ENCODE assay signal across 8 cellular contexts in genomic region chr18:3014501-3015202, GRCh38. TPM values are rescaled to one million over a fixed set of nuclear protein-coding genes. Genes with fewer than 3 reads are reported as not detected.
A peak's percentile ranks its signal among the peaks of the same experiment; 100 is the strongest.
DNase-seq lines count a peak whose midpoint lies in the region; ATAC-seq and TF ChIP-seq lines count a peak whose summit lies in the region.

No MANE protein-coding gene starts in this region.

- no peaks in the 10 kb centered on the region for H3K9me3 Mint-ChIP-seq in activated CD4-positive, alpha-beta T cell treated with anti-CD3 and anti-CD28 coated beads, Interleukin-2, amount 10 ng/mL, durations not matched to agents 7 days and 5 days
- H3K9me3 Mint-ChIP-seq in activated B cell treated with CpG ODN at 0.5 μM for 24 hours: no peaks in the 10 kb centered on the region

- H3K36me3 Mint-ChIP-seq in activated CD4-positive, alpha-beta T cell treated with anti-CD3 and anti-CD28 coated beads, Interleukin-2, amount 10 ng/mL, durations not matched to agents 7 days and 5 days (ENCODE audit: low read depth): peaks cover 26% of the 10 kb centered on the region
- peaks cover 12% of the 10 kb centered on the region for H3K36me3 Mint-ChIP-seq in activated B cell treated with CpG ODN at 0.5 μM for 24 hours (ENCODE audit: low read depth)

- peaks cover 11 to 57% (median 53%) of the 10 kb centered on the region in 5 donors for H3K4me1 ChIP-seq in subcutaneous abdominal adipose tissue (ENCODE audit: control insufficient read depth in 5 of 5, insufficient read depth in 5 of 5, low read length in 5 of 5)

- H3K27ac ChIP-seq in layer of hippocampus (ENCODE audit: low read depth, low read length): peak overlapping the region; percentile 63
- H3K27ac ChIP-seq in subcutaneous abdominal adipose tissue (ENCODE audit: low read depth, low read length): peak overlapping the region; percentile 88

- H3K36me3 ChIP-seq in subcutaneous abdominal adipose tissue (ENCODE audit: control insufficient read depth in 5 of 5, insufficient read depth in 5 of 5, low read length in 5 of 5): no peaks in the 10 kb centered on the region

- no peak overlapping the region for H3K27ac Mint-ChIP-seq in activated CD4-positive, alpha-beta T cell treated with anti-CD3 and anti-CD28 coated beads, Interleukin-2, amount 10 ng/mL, durations not matched to agents 7 days and 5 days
- peak overlapping the region; percentile 80 for H3K27ac Mint-ChIP-seq in activated B cell treated with CpG ODN at 0.5 μM for 24 hours

- H3K4me3 Mint-ChIP-seq in activated CD4-positive, alpha-beta T cell treated with anti-CD3 and anti-CD28 coated beads, Interleukin-2, amount 10 ng/mL, durations not matched to agents 7 days and 5 days: peak overlapping the region; percentile 4
- H3K4me3 Mint-ChIP-seq in activated B cell treated with CpG ODN at 0.5 μM for 24 hours: peak overlapping the region; percentile 53

- POLR2A ChIA-PET in activated CD4-positive, alpha-beta T cell treated with anti-CD3 and anti-CD28 coated beads, Interleukin-2, amount 10 ng/mL, durations not matched to agents 7 days and 5 days (lab: Charles Lee): interaction anchor here (0.6 kb wide), 1 partner anchor 147 kb away, joined by 3 read pairs; no protein-coding TSS in a partner anchor
- POLR2A ChIA-PET in activated B cell treated with CpG ODN at 0.5 μM for 24 hours (lab: Charles Lee): interaction anchor here (0.6 kb wide), 2 partner anchors 169 to 532 kb away, joined by 4 read pairs; no protein-coding TSS in a partner anchor

- no peaks in the 10 kb centered on the region for H3K27me3 ChIP-seq in layer of hippocampus (ENCODE audit: control insufficient read depth, insufficient read depth, low read length)
- H3K27me3 ChIP-seq in subcutaneous abdominal adipose tissue (ENCODE audit: control insufficient read depth in 5 of 5, insufficient read depth in 4 of 5, low read length in 5 of 5): no peaks in the 10 kb centered on the region

- peaks cover 62% of the 10 kb centered on the region for H3K4me1 Mint-ChIP-seq in activated CD4-positive, alpha-beta T cell treated with anti-CD3 and anti-CD28 coated beads, Interleukin-2, amount 10 ng/mL, durations not matched to agents 7 days and 5 days
- H3K4me1 Mint-ChIP-seq in activated B cell treated with CpG ODN at 0.5 μM for 24 hours: peaks cover 58% of the 10 kb centered on the region

- no peak for DNase-seq in activated CD4-positive, alpha-beta T cell treated with anti-CD3 and anti-CD28 coated beads, Interleukin-2, amount 10 ng/mL, durations not matched to agents 7 days and 5 days
- no peak for DNase-seq in activated CD4-positive, alpha-beta T cell treated with anti-CD3 and anti-CD28 coated beads for 48 hours
- no peak for DNase-seq in activated B cell treated with CpG ODN at 0.5 μM for 24 hours
- no peak for DNase-seq in GOT3 (lab: John Stamatoyannopoulos, UW)
- DNase-seq in ureter (ENCODE audit: low spot score): no peak

- H3K9ac ChIP-seq in subcutaneous abdominal adipose tissue (ENCODE audit: low read length in 5 of 5): peak overlapping the region in 1 of 5 donors; percentile 40

- intact Hi-C loops in activated B cell treated with CpG ODN at 0.5 μM for 24 hours (cut with micrococcal nuclease): loop anchor here (5.0 to 10.0 kb wide), 2 partner anchors 360 to 578 kb away; partner anchors contain the start of gene SMCHD1

- no peaks in the 10 kb centered on the region for H3K9me3 ChIP-seq in subcutaneous abdominal adipose tissue (ENCODE audit: control insufficient read depth in 5 of 5, low read length in 5 of 5)

- H3K4me3 ChIP-seq in subcutaneous abdominal adipose tissue (ENCODE audit: low read depth in 1 of 5, low read length in 5 of 5): peak overlapping the region in 3 of 5 donors; percentile 29 to 36 (median 30)

- TF ChIP-seq CTCF in activated B cell treated with CpG ODN at 0.5 μM for 24 hours (IDR thresholded peaks at IDR 0.05): no peak

- CTCF ChIA-PET in activated CD4-positive, alpha-beta T cell treated with anti-CD3 and anti-CD28 coated beads, Interleukin-2, amount 10 ng/mL, durations not matched to agents 7 days and 5 days (lab: Charles Lee): interaction anchor here (0.6 to 3.0 kb wide), 9 partner anchors 14 to 375 kb away, joined by 3 to 12 read pairs (median 3); no protein-coding TSS in a partner anchor
- CTCF ChIA-PET in activated B cell treated with CpG ODN at 0.5 μM for 24 hours (lab: Charles Lee): interaction anchor here (0.6 to 2.7 kb wide), 5 partner anchors 20 to 232 kb away, joined by 3 to 12 read pairs (median 5); no protein-coding TSS in a partner anchor

- H3K27me3 Mint-ChIP-seq in activated CD4-positive, alpha-beta T cell treated with anti-CD3 and anti-CD28 coated beads, Interleukin-2, amount 10 ng/mL, durations not matched to agents 7 days and 5 days: no peaks in the 10 kb centered on the region
- no peaks in the 10 kb centered on the region for H3K27me3 Mint-ChIP-seq in activated B cell treated with CpG ODN at 0.5 μM for 24 hours

- ATAC-seq in activated B cell treated with CpG ODN at 0.5 μM for 24 hours (ENCODE audit: low read depth): no peak
- no peak for ATAC-seq in HG02763 (IDR thresholded peaks at IDR 0.05; ENCODE audit: unreplicated experiment)

RNA-seq across cellular contexts. Expression of gene LPIN2, which starts 1.7 kb away (rescaled TPM):
- total RNA-seq in activated CD4-positive, alpha-beta T cell treated with anti-CD3 and anti-CD28 coated beads, Interleukin-2, amount 10 ng/mL, durations not matched to agents 7 days and 5 days: 100 to 1,000 TPM in 1 of 2 experiments, 10 to 100 TPM in 1; 99.6 to 106 TPM
- total RNA-seq in activated B cell treated with CpG ODN at 0.5 μM for 24 hours (21.8 and 24.4 TPM in 2 replicates), ureter (14.1 TPM)
